In the genomic region with DNA sequence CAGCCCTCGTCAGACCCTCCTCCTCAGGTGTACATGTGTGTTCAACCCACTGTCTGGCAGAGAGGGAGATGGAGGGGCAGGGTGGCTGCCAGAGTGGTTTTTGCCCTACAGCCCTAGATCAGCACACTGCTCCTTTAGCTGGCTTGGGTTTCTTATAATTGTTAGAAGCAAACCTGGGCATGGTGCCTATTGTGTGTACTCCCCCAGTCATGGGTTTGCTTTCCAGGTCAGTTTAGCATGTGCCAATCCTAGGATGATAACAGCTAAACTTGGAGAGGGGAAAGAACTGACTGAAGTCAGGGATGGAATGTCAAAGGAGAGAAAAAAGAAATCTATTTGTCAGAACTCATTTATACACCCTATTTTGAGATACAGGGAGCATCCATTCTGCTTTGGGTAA, we compare ENCODE assay signal across 30 cellular contexts.
A peak's percentile ranks its signal among the peaks of the same experiment; 100 is the strongest.
DNase-seq lines count a peak whose midpoint lies in the region; TF ChIP-seq lines count a peak whose summit lies in the region.
"Had no signal": no experiment of that assay in that cellular context is flagged by ENCODE, and none has a peak within 500 bp of the region (broad histone marks: within the 10 kb centered on the region; RNA-seq: fewer than 3 reads in every experiment).

No MANE protein-coding gene starts in this region.

- no peak for TF ChIP-seq POLR2A in stomach (IDR thresholded peaks at IDR 0.05)

- H3K9me3 ChIP-seq in mammary epithelial cell (replicated peaks; ENCODE audit: insufficient read depth, low read length): no peaks in the 10 kb centered on the region
- H3K9me3 ChIP-seq in stomach: no peaks in the 10 kb centered on the region
- H3K9me3 ChIP-seq: body of pancreas, esophagus muscularis mucosa, transverse colon had no signal

- H3K9me3 Mint-ChIP-seq in MCF 10A (ENCODE audit: unreplicated experiment): no peaks in the 10 kb centered on the region
- H3K9me3 Mint-ChIP-seq: activated B cell treated with CpG ODN at 0.5 μM for 24 hours; CD8-positive, alpha-beta memory T cell; IgD-negative memory B cell; memory B cell; naive B cell had no signal

- no peak overlapping the region for H2AFZ ChIP-seq in mammary epithelial cell (ENCODE audit: low read depth, low read length)

- H3K27ac ChIP-seq in mammary epithelial cell (ENCODE audit: insufficient read depth, low read depth, low read length): no peak overlapping the region
- H3K27ac ChIP-seq in stomach: peak overlapping the region in 4 of 5 donors; percentile 21 to 72 (median 54)
- H3K27ac ChIP-seq: body of pancreas, coronary artery, esophagus muscularis mucosa, transverse colon had no signal

- no peak overlapping the region for H3K9ac ChIP-seq in mammary epithelial cell (ENCODE audit: insufficient read depth, low read length)

- POLR2A ChIA-PET in MCF 10A (lab: Yijun Ruan, JAX): interaction anchor here (0.6 kb wide), 2 partner anchors 41 to 125 kb away, joined by 3 read pairs; no protein-coding TSS in a partner anchor

- H3K4me1 ChIP-seq in mammary epithelial cell (ENCODE audit: insufficient read depth, low read length) (peaks cover 18% of the 10 kb centered on the region), stomach (peaks cover 0 to 67% (median 38%) of the 10 kb centered on the region in 4 donors)

- intact Hi-C loops in MCF 10A (cut with micrococcal nuclease) (no loop called here), mammary epithelial cell (cut with micrococcal nuclease) (no loop called here), stomach (cut with DNase I; ENCODE audit: low total_unique reads) (no loop called here), posterior cingulate gyrus (cut with DNase I) (no loop called here)

- H3K27ac Mint-ChIP-seq in MCF 10A (ENCODE audit: low read depth, unreplicated experiment): peak overlapping the region; percentile 73
- H3K27ac Mint-ChIP-seq: activated B cell treated with CpG ODN at 0.5 μM for 24 hours; activated naive CD8-positive, alpha-beta T cell; memory B cell had no signal

- peaks cover 50% of the 10 kb centered on the region for H3K4me1 Mint-ChIP-seq in MCF 10A (ENCODE audit: insufficient read depth, unreplicated experiment)

- WGBS in mammary epithelial cell (ENCODE audit: low coverage, missing lambda C conversion rate): 40% methylated on average over 1 of the region's 1 CpG
- 30 to 79% (median 60%) methylated on average over 1 of the region's 1 CpG for WGBS in stomach, 5 donors

- no peak for TF ChIP-seq EP300 in stomach (IDR thresholded peaks at IDR 0.05)

- H3K27me3 Mint-ChIP-seq in MCF 10A (ENCODE audit: insufficient read depth, unreplicated experiment): no peaks in the 10 kb centered on the region
- H3K27me3 Mint-ChIP-seq: activated B cell treated with CpG ODN at 0.5 μM for 24 hours, IgD-negative memory B cell, memory B cell, naive B cell had no signal

- CTCF ChIA-PET in MCF 10A (lab: Yijun Ruan, JAX) (interaction anchor here (0.6 to 1.1 kb wide), 3 partner anchors 10 to 135 kb away, joined by 3 to 8 read pairs (median 3); no protein-coding TSS in a partner anchor), mammary epithelial cell (lab: Charles Lee; ENCODE audit: low non-redundant PET) (no interaction called here)

- no peak overlapping the region for H3K4me2 ChIP-seq in mammary epithelial cell (ENCODE audit: insufficient read depth, low read depth, low read length)

- TF ChIP-seq CTCF in MCF 10A (IDR thresholded peaks at IDR 0.05; ENCODE audit: unreplicated experiment): no peak
- TF ChIP-seq CTCF in mammary epithelial cell (conservative IDR thresholded peaks at IDR 0.05 in 1 of 2, IDR thresholded peaks at IDR 0.05 in 1 of 2; ENCODE audit: extremely low read depth in 1 of 2, insufficient read depth in 1 of 2, low read depth in 1 of 2, low read length in 2 of 2): no peak
- TF ChIP-seq CTCF in astrocyte of the spinal cord (IDR thresholded peaks at IDR 0.05; ENCODE audit: low read depth, low read length): no peak
- no peak for TF ChIP-seq CTCF in stomach (IDR thresholded peaks at IDR 0.05)

- H3K27me3 ChIP-seq in mammary epithelial cell (ENCODE audit: insufficient read depth, low read length) (no peaks in the 10 kb centered on the region), stomach (no peaks in the 10 kb centered on the region)
- H3K27me3 ChIP-seq: body of pancreas, esophagus muscularis mucosa, transverse colon had no signal

- DNase-seq in MCF 10A (ENCODE audit: unreplicated experiment) (no peak), mammary epithelial cell (no peak), astrocyte of the spinal cord (ENCODE audit: low read depth, low spot score) (peak; percentile 9), kidney glomerular epithelial cell (lab: John Stamatoyannopoulos, UW) (peak; percentile 42), stomach (peak; percentile 82), mucosa of gallbladder (ENCODE audit: low spot score) (no peak), cerebellum (ENCODE audit: low spot score) (no peak), posterior cingulate gyrus (no peak)
- DNase-seq: 8988T; activated B cell treated with CpG ODN at 0.5 μM for 24 hours; activated CD4-positive, alpha-beta T cell treated with anti-CD3 and anti-CD28 coated beads, Interleukin-2, amount 50 U/mL, for 4 hours; AML-193; CD8-positive, alpha-beta memory T cell; DMS153; GDM1; kidney; naive B cell; NCI-H1105 treated with DMSO at 0.1 percent for 48 hours; NCI-H2081; NCI-H774; stimulated activated CD4-positive, alpha-beta T cell treated with anti-CD3 and anti-CD28 coated beads, Interleukin-4, amount 100 ng/mL, for 1 hour; stimulated activated naive CD4-positive, alpha-beta T cell treated with Interleukin-2 at 50 U/mL for 16 hours; T1000; transverse colon had no signal

- peaks cover 75% of the 10 kb centered on the region for H3K79me2 ChIP-seq in mammary epithelial cell (ENCODE audit: insufficient read depth, low read length)

- BruUV-seq in MCF 10A (replicated peaks; lab: Mats Ljungman, UMichigan): no TSS peak
- no TSS peak for BruUV-seq in mammary epithelial cell (replicated peaks; lab: Mats Ljungman, UMichigan)

- in situ Hi-C loops in mammary epithelial cell (cut with MboI; ENCODE audit: low sequenced_read_pairs in 2 of 2) (no loop called here), astrocyte of the spinal cord (cut with HindIII; ENCODE audit: low sequenced_read_pairs) (no loop called here)

- H3K36me3 ChIP-seq in mammary epithelial cell (ENCODE audit: insufficient read depth, low read length) (peaks cover 14% of the 10 kb centered on the region), stomach (peaks cover 4 to 38% (median 30%) of the 10 kb centered on the region in 4 donors)

- no peaks in the 10 kb centered on the region for H4K20me1 ChIP-seq in mammary epithelial cell (ENCODE audit: insufficient read depth, low read length)

- H3K4me3 Mint-ChIP-seq in MCF 10A (ENCODE audit: unreplicated experiment): no peak overlapping the region
- H3K4me3 Mint-ChIP-seq: activated B cell treated with CpG ODN at 0.5 μM for 24 hours; activated naive CD8-positive, alpha-beta T cell; CD8-positive, alpha-beta memory T cell; IgD-negative memory B cell; memory B cell; naive B cell had no signal

- dilution Hi-C loops in mammary epithelial cell (cut with HindIII; ENCODE audit: low sequenced_read_pairs): loop anchor here (5.0 kb wide), 1 partner anchor 53 kb away; no protein-coding TSS in a partner anchor

- H3K4me3 ChIP-seq in mammary epithelial cell (replicated peaks in 1 of 3; ENCODE audit: insufficient read depth in 1 of 3, low read depth in 2 of 3, low read length in 3 of 3): no peak overlapping the region
- no peak overlapping the region for H3K4me3 ChIP-seq in astrocyte of the spinal cord (ENCODE audit: low read depth, low read length)
- H3K4me3 ChIP-seq in stomach: no peak overlapping the region
- H3K4me3 ChIP-seq: body of pancreas, coronary artery, esophagus muscularis mucosa, transverse colon had no signal

- H3K36me3 Mint-ChIP-seq in MCF 10A (ENCODE audit: insufficient read depth, unreplicated experiment): peaks cover 35% of the 10 kb centered on the region

Comparison
In these comparisons a context has a peak if more than half of its experiments do, and no peak if none do; other contexts are left out.
1. DNase-seq: peak in astrocyte of the spinal cord (single experiment), kidney glomerular epithelial cell (single experiment) and stomach (single experiment); none in MCF 10A (single experiment), mammary epithelial cell (single experiment), mucosa of gallbladder (single experiment), cerebellum (single experiment) and posterior cingulate gyrus (0 of 10).